ENCODE assay signal across 9 cellular contexts in genomic region chr2:43675646-43676321, GRCh38. TPM values are rescaled to one million over a fixed set of nuclear protein-coding genes. Genes with fewer than 3 reads are reported as not detected.
DNase-seq lines count a peak whose midpoint lies in the region; ATAC-seq lines count a peak whose summit lies in the region.
"Had no signal": no experiment of that assay in that cellular context is flagged by ENCODE, and none has a peak within 500 bp of the region (broad histone marks: within the 10 kb centered on the region; RNA-seq: fewer than 3 reads in every experiment).

No MANE protein-coding gene starts in this region.

- no peak for ATAC-seq in activated CD4-positive, alpha-beta T cell treated with anti-CD3 and anti-CD28 coated beads for 36 hours
- no peak for ATAC-seq in GM21360 (IDR thresholded peaks at IDR 0.05; ENCODE audit: unreplicated experiment)

- peak overlapping the region; percentile 26 for H3K4me3 Mint-ChIP-seq in activated CD4-positive, alpha-beta T cell treated with anti-CD3 and anti-CD28 coated beads for 36 hours

- H3K4me3 ChIP-seq in adipocyte (ENCODE audit: low read length) (peak overlapping the region; percentile 89), subcutaneous abdominal adipose tissue (ENCODE audit: low read depth in 1 of 5, low read length in 5 of 5) (peak overlapping the region; percentile 67 to 80 (median 71))

- CTCF ChIA-PET in activated CD4-positive, alpha-beta T cell treated with anti-CD3 and anti-CD28 coated beads for 36 hours (lab: Charles Lee): no interaction called here

- intact Hi-C loops in activated CD4-positive, alpha-beta T cell treated with anti-CD3 and anti-CD28 coated beads for 36 hours (cut with DNase I, micrococcal nuclease): no loop called here

- H3K36me3 ChIP-seq in adipocyte (ENCODE audit: control insufficient read depth, insufficient read depth, low read length, severe bottlenecking) (no peaks in the 10 kb centered on the region), subcutaneous abdominal adipose tissue (ENCODE audit: control insufficient read depth in 5 of 5, insufficient read depth in 5 of 5, low read length in 5 of 5) (no peaks in the 10 kb centered on the region)

- H3K27ac ChIP-seq in subcutaneous abdominal adipose tissue (ENCODE audit: low read depth, low read length): peak overlapping the region; percentile 2

- H3K4me1 ChIP-seq in adipocyte (ENCODE audit: control insufficient read depth, insufficient read depth, low read length): peaks cover 5% of the 10 kb centered on the region
- peaks cover 1 to 14% (median 9%) of the 10 kb centered on the region in 5 donors for H3K4me1 ChIP-seq in subcutaneous abdominal adipose tissue (ENCODE audit: control insufficient read depth in 5 of 5, insufficient read depth in 5 of 5, low read length in 5 of 5)

- POLR2A ChIA-PET in activated CD4-positive, alpha-beta T cell treated with anti-CD3 and anti-CD28 coated beads for 36 hours (lab: Charles Lee): interaction anchor here (0.6 kb wide), 1 partner anchor 320 kb away, joined by 3 read pairs; no protein-coding TSS in a partner anchor

- H3K9me3 ChIP-seq in adipocyte (ENCODE audit: control insufficient read depth, low read length): no peaks in the 10 kb centered on the region
- H3K9me3 ChIP-seq in subcutaneous abdominal adipose tissue (ENCODE audit: control insufficient read depth in 5 of 5, low read length in 5 of 5): no peaks in the 10 kb centered on the region

- H3K27me3 Mint-ChIP-seq in activated CD4-positive, alpha-beta T cell treated with anti-CD3 and anti-CD28 coated beads for 36 hours: peaks cover 24% of the 10 kb centered on the region

- H3K27me3 ChIP-seq in adipocyte (replicated peaks; ENCODE audit: control insufficient read depth, insufficient read depth, low read length) (no peaks in the 10 kb centered on the region), subcutaneous abdominal adipose tissue (ENCODE audit: control insufficient read depth in 5 of 5, insufficient read depth in 4 of 5, low read length in 5 of 5) (no peaks in the 10 kb centered on the region)

- peak overlapping the region; percentile 86 for H3K9ac ChIP-seq in adipocyte (ENCODE audit: low read length)
- H3K9ac ChIP-seq in subcutaneous abdominal adipose tissue (ENCODE audit: low read length in 5 of 5): peak overlapping the region in 4 of 5 donors; percentile 46 to 78 (median 60)

- DNase-seq in activated CD4-positive, alpha-beta T cell treated with anti-CD3 and anti-CD28 coated beads for 36 hours: no peak
- no peak for DNase-seq in activated CD4-positive, alpha-beta T cell treated with anti-CD3 and anti-CD28 coated beads for 48 hours
- no peak for DNase-seq in adipocyte (ENCODE audit: low read depth)
- DNase-seq in inferior parietal cortex (ENCODE audit: extremely low spot score): peak; percentile 8
- DNase-seq in RPMI8226: no peak
- DNase-seq in NCI-H345 treated with DMSO at 0.1 percent for 48 hours (lab: John Stamatoyannopoulos, UW; ENCODE audit: unreplicated experiment): no peak
- DNase-seq: effector CD8-positive, alpha-beta T cell had no signal

- peaks cover 5% of the 10 kb centered on the region for H3K9me3 Mint-ChIP-seq in activated CD4-positive, alpha-beta T cell treated with anti-CD3 and anti-CD28 coated beads for 36 hours (ENCODE audit: low read depth)

- H3K36me3 Mint-ChIP-seq in activated CD4-positive, alpha-beta T cell treated with anti-CD3 and anti-CD28 coated beads for 36 hours (ENCODE audit: low read depth): peaks cover 2% of the 10 kb centered on the region

- H3K4me1 Mint-ChIP-seq in activated CD4-positive, alpha-beta T cell treated with anti-CD3 and anti-CD28 coated beads for 36 hours: peaks cover 2% of the 10 kb centered on the region

- H3K27ac Mint-ChIP-seq in activated CD4-positive, alpha-beta T cell treated with anti-CD3 and anti-CD28 coated beads for 36 hours: no peak overlapping the region

RNA-seq across cellular contexts. Expression of gene C1GALT1C1L, which starts 0.4 kb away (rescaled TPM):
- not detected for total RNA-seq in activated CD4-positive, alpha-beta T cell treated with anti-CD3 and anti-CD28 coated beads for 36 hours

RNA-seq across cellular contexts. Expression of gene PLEKHH2, which starts 38.7 kb away (rescaled TPM):
- total RNA-seq in activated CD4-positive, alpha-beta T cell treated with anti-CD3 and anti-CD28 coated beads for 36 hours: 1 to 10 TPM; 1.5 to 2.2 TPM
